1 cellular context compared by ENCODE assay signal in genomic region chr3:47007001-47007400, GRCh38.
TF ChIP-seq lines count a peak whose summit lies in the region.

No MANE protein-coding gene starts in this region.

TF ChIP-seq in SK-N-SH, 30 proteins besides CTCF, POLR2A, EP300 and RAD21 (continued from another document):
- TF ChIP-seq, protein P1, sequence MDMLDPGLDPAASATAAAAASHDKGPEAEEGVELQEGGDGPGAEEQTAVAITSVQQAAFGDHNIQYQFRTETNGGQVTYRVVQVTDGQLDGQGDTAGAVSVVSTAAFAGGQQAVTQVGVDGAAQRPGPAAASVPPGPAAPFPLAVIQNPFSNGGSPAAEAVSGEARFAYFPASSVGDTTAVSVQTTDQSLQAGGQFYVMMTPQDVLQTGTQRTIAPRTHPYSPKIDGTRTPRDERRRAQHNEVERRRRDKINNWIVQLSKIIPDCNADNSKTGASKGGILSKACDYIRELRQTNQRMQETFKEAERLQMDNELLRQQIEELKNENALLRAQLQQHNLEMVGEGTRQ (IDR thresholded peaks at IDR 0.05; ENCODE audit: borderline replicate concordance, low read depth, low read length): no peak
- no peak for TF ChIP-seq FOSL2 (IDR thresholded peaks at IDR 0.05; ENCODE audit: borderline replicate concordance, low read depth)
- TF ChIP-seq NFIC (IDR thresholded peaks at IDR 0.05; ENCODE audit: borderline replicate concordance): no peak
- no peak for TF ChIP-seq ZBTB33 (IDR thresholded peaks at IDR 0.05; ENCODE audit: borderline replicate concordance, low read depth)
- TF ChIP-seq, protein P2, sequence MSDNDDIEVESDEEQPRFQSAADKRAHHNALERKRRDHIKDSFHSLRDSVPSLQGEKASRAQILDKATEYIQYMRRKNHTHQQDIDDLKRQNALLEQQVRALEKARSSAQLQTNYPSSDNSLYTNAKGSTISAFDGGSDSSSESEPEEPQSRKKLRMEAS (IDR thresholded peaks at IDR 0.05; ENCODE audit: low read depth): no peak
- no peak for TF ChIP-seq RFX5 (IDR thresholded peaks at IDR 0.05; ENCODE audit: low read length)
- TF ChIP-seq CHD2 (IDR thresholded peaks at IDR 0.05; ENCODE audit: low read length, partially characterized antibody): no peak
- TF ChIP-seq MEF2A (IDR thresholded peaks at IDR 0.05; ENCODE audit: borderline replicate concordance, low read depth): no peak
- TF ChIP-seq FOXM1 (IDR thresholded peaks at IDR 0.05; ENCODE audit: low read depth): no peak
- no peak for TF ChIP-seq YY1 (IDR thresholded peaks at IDR 0.05; ENCODE audit: low read depth)
- no peak for TF ChIP-seq NRF1 (IDR thresholded peaks at IDR 0.05; ENCODE audit: low read depth, low read length)
- TF ChIP-seq GATA2 (CRISPR knock-in tag; IDR thresholded peaks at IDR 0.05): no peak
- no peak for TF ChIP-seq EZH2phosphoT487 (IDR thresholded peaks at IDR 0.05; ENCODE audit: borderline replicate concordance, low read depth)
- TF ChIP-seq JUND (IDR thresholded peaks at IDR 0.05): no peak
- TF ChIP-seq POLR2AphosphoS5 (IDR thresholded peaks at IDR 0.05; ENCODE audit: low read depth, low read length): no peak
- no peak for TF ChIP-seq FOXJ3 (CRISPR knock-in tag; IDR thresholded peaks at IDR 0.05)
- no peak for TF ChIP-seq TAF1 (IDR thresholded peaks at IDR 0.05; ENCODE audit: borderline replicate concordance, low read depth, low read length)
- TF ChIP-seq SMC3 (IDR thresholded peaks at IDR 0.05; ENCODE audit: low read depth, low read length): no peak
- no peak for TF ChIP-seq ELF1 (IDR thresholded peaks at IDR 0.05)
TF ChIP-seq in SK-N-SH: peak in this region for 0.
